8 cellular contexts compared by ENCODE assay signal in the genomic region with DNA sequence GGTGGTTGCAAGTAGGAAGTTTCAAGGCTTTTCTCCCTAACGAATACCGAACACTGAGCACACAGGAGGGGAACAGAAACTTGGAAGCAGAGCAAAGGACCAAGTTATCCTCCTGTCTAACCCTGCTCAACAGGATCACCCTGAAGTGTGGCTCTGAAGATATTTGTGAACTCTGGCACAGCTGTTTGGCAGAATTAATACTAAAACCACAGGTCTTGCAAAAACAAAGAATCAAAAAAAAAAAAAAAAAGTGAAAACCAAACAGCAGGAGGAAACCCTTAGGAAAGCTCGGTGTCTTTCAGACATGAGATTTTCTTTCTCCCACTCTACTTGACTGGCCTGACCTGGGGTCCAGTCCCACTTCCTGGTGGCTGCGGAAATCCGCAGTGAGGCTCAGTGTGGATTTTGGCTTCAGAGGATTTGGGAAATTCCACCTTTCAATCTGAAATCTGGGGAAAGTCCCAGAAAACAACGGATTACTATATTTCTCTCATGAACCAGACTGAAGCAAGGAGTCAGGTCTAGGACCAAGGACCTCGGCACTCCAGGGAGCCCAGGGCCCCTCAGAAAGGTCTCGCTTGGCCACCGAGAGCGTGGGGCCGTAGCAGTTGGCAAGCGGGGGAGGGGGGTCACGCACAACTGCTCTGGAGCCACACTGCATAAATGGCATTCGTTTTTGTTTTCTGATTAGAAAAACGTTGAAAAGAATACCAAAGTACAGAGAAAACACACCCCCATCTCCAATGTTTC. TPM values are rescaled to one million over a fixed set of nuclear protein-coding genes. Genes with fewer than 3 reads are reported as not detected.
DNase-seq lines count a peak whose midpoint lies in the region; ATAC-seq lines count a peak whose summit lies in the region.

No MANE protein-coding gene starts in this region.

- peak overlapping the region; percentile 21 for H3K27ac ChIP-seq in rectal smooth muscle tissue (ENCODE audit: low read depth, low read length)

- ATAC-seq in activated naive CD4-positive, alpha-beta T cell treated with anti-CD3 and anti-CD28 coated beads, Interleukin-2, amount 50 U/mL, for 72 hours: peak in 1 of 2 donors; percentile 30
- ATAC-seq in left ventricle myocardium superior (peak; percentile 56), HG03565 (IDR thresholded peaks at IDR 0.05; ENCODE audit: unreplicated experiment) (no peak), HG03175 (IDR thresholded peaks at IDR 0.05; ENCODE audit: unreplicated experiment) (no peak)

- intact Hi-C loops in left ventricle myocardium superior (cut with micrococcal nuclease): no loop called here

- peak; percentile 33 for DNase-seq in Daoy (ENCODE audit: low read depth)
- no peak for DNase-seq in Jurkat, Clone E6-1 (ENCODE audit: low read depth, low spot score)
- no peak for DNase-seq in activated naive CD4-positive, alpha-beta T cell treated with anti-CD3 and anti-CD28 coated beads, Interleukin-2, amount 50 U/mL, for 72 hours (ENCODE audit: low spot score in 2 of 2)
- DNase-seq in left ventricle myocardium superior: peak; percentile 51
- DNase-seq in NCI-H2081 treated with DMSO at 0.1 percent for 48 hours (lab: John Stamatoyannopoulos, UW): no peak

- no peak overlapping the region for H3K9ac ChIP-seq in rectal smooth muscle tissue (ENCODE audit: low read length)

- H3K4me3 ChIP-seq in Jurkat, Clone E6-1 (ENCODE audit: low read length): peak overlapping the region; percentile 87
- H3K4me3 ChIP-seq in rectal smooth muscle tissue (ENCODE audit: low read length): peak overlapping the region; percentile 87

- H3K36me3 ChIP-seq in rectal smooth muscle tissue (ENCODE audit: control insufficient read depth, insufficient read depth, low read length): no peaks in the 10 kb centered on the region

- H3K36me3 Mint-ChIP-seq in activated naive CD4-positive, alpha-beta T cell treated with anti-CD3 and anti-CD28 coated beads, Interleukin-2, amount 50 U/mL, for 72 hours: peaks cover 26 to 68% of the 10 kb centered on the region in 2 donors

- no peaks in the 10 kb centered on the region for H3K4me1 ChIP-seq in rectal smooth muscle tissue (ENCODE audit: control insufficient read depth, insufficient read depth, low read length)

- H3K27me3 ChIP-seq in rectal smooth muscle tissue (ENCODE audit: control insufficient read depth, insufficient read depth, low read length): no peaks in the 10 kb centered on the region

- H3K9me3 Mint-ChIP-seq in activated naive CD4-positive, alpha-beta T cell treated with anti-CD3 and anti-CD28 coated beads, Interleukin-2, amount 50 U/mL, for 72 hours: peaks cover 0 to 7% of the 10 kb centered on the region in 2 donors

- H3K27ac Mint-ChIP-seq in activated naive CD4-positive, alpha-beta T cell treated with anti-CD3 and anti-CD28 coated beads, Interleukin-2, amount 50 U/mL, for 72 hours: peak overlapping the region; percentile 96 to 97

RNA-seq across cellular contexts. Expression of a gene that starts 0.9 kb away (rescaled TPM):
- 4.9 and 6.3 TPM in 2 replicates for total RNA-seq in Daoy (2014; rRNA removed; shearing (Covaris generic))
- 17.0 TPM for polyA plus RNA-seq in Jurkat, Clone E6-1 (2012; ENCODE audit: insufficient read depth, insufficient read length)
- total RNA-seq in activated naive CD4-positive, alpha-beta T cell treated with anti-CD3 and anti-CD28 coated beads, Interleukin-2, amount 50 U/mL, for 72 hours: 10 to 100 TPM; 34.3 to 62.9 TPM
- total RNA-seq in left ventricle myocardium superior: 32.2 TPM

RNA-seq across cellular contexts. Expression of a gene that starts 12.3 kb away (rescaled TPM):
- 2.2 and 3.8 TPM in 2 replicates for total RNA-seq in Daoy (2014; rRNA removed; shearing (Covaris generic))
- polyA plus RNA-seq in Jurkat, Clone E6-1 (2012; ENCODE audit: insufficient read depth, insufficient read length): 0.74 TPM
- total RNA-seq in activated naive CD4-positive, alpha-beta T cell treated with anti-CD3 and anti-CD28 coated beads, Interleukin-2, amount 50 U/mL, for 72 hours: 10 to 100 TPM; 32.7 to 65.8 TPM
- 5.1 TPM for total RNA-seq in left ventricle myocardium superior

RNA-seq across cellular contexts. Expression of a gene that starts 53.2 kb away (rescaled TPM):
- total RNA-seq in Daoy (2014; rRNA removed; shearing (Covaris generic)): 19.7 and 20.2 TPM in 2 replicates
- 24.9 TPM for polyA plus RNA-seq in Jurkat, Clone E6-1 (2012; ENCODE audit: insufficient read depth, insufficient read length)
- total RNA-seq in activated naive CD4-positive, alpha-beta T cell treated with anti-CD3 and anti-CD28 coated beads, Interleukin-2, amount 50 U/mL, for 72 hours: 10 to 100 TPM; 15.0 to 19.2 TPM
- 10.2 TPM for total RNA-seq in left ventricle myocardium superior

Comparison
In these comparisons a context has a peak if more than half of its experiments do, and no peak if none do; other contexts are left out.
1. DNase-seq: peak in Daoy (single experiment) and left ventricle myocardium superior (single experiment); none in Jurkat, Clone E6-1 (single experiment), activated naive CD4-positive, alpha-beta T cell treated with anti-CD3 and anti-CD28 coated beads, Interleukin-2, amount 50 U/mL, for 72 hours (0 of 2) and NCI-H2081 treated with DMSO at 0.1 percent for 48 hours (single experiment).